Comparison of ENCODE assay signal across 3 cellular contexts in the genomic region with DNA sequence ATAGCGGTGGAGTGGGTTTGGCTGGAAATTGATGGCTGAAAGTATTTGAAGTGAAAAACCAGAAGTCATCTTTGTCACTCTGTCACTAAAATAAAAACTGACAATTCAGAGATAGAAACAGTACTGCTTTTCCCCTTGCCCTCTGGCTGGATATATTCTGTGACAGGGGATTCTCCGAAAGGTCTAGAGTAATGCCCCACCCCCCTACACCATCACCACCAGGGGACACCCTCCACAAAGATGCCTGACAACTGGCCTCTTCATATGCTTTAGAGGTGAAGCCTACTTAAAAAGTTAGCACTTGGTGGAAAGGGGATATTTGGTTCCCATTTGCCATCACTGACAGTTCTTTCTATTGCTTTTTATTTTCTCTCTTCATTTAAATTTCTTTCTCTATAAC.
TF ChIP-seq lines count a peak whose summit lies in the region.

No MANE protein-coding gene starts in this region.

TF ChIP-seq in SK-N-SH, 30 proteins besides CTCF, POLR2A, EP300 and RAD21 (continued from another document):
- no peak for TF ChIP-seq RCOR1 (IDR thresholded peaks at IDR 0.05; ENCODE audit: low read length)
TF ChIP-seq in SK-N-SH: peak in this region for 0.

TF ChIP-seq in SK-N-SH treated with all-trans-retinoic acid at 6 μM for 48 hours, 23 proteins besides CTCF, POLR2A, EP300 and RAD21 (continued from another document):
- TF ChIP-seq, protein P1, sequence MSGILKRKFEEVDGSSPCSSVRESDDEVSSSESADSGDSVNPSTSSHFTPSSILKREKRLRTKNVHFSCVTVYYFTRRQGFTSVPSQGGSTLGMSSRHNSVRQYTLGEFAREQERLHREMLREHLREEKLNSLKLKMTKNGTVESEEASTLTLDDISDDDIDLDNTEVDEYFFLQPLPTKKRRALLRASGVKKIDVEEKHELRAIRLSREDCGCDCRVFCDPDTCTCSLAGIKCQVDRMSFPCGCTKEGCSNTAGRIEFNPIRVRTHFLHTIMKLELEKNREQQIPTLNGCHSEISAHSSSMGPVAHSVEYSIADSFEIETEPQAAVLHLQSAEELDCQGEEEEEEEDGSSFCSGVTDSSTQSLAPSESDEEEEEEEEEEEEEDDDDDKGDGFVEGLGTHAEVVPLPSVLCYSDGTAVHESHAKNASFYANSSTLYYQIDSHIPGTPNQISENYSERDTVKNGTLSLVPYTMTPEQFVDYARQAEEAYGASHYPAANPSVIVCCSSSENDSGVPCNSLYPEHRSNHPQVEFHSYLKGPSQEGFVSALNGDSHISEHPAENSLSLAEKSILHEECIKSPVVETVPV (CRISPR knock-in tag; IDR thresholded peaks at IDR 0.05), result no peak
- no peak for TF ChIP-seq ZNF70 (CRISPR knock-in tag; IDR thresholded peaks at IDR 0.05)
- no peak for TF ChIP-seq ESRRG (CRISPR knock-in tag; IDR thresholded peaks at IDR 0.05)
- TF ChIP-seq SNAI2 (CRISPR knock-in tag; IDR thresholded peaks at IDR 0.05), result no peak
- no peak for TF ChIP-seq ZNF8 (CRISPR knock-in tag; IDR thresholded peaks at IDR 0.05)
- TF ChIP-seq, protein P2, sequence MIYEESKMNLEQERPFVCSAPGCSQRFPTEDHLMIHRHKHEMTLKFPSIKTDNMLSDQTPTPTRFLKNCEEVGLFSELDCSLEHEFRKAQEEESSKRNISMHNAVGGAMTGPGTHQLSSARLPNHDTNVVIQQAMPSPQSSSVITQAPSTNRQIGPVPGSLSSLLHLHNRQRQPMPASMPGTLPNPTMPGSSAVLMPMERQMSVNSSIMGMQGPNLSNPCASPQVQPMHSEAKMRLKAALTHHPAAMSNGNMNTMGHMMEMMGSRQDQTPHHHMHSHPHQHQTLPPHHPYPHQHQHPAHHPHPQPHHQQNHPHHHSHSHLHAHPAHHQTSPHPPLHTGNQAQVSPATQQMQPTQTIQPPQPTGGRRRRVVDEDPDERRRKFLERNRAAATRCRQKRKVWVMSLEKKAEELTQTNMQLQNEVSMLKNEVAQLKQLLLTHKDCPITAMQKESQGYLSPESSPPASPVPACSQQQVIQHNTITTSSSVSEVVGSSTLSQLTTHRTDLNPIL (CRISPR knock-in tag; IDR thresholded peaks at IDR 0.05; ENCODE audit: low read depth), result no peak
- no peak for TF ChIP-seq ZFP30 (CRISPR knock-in tag; IDR thresholded peaks at IDR 0.05)
- no peak for TF ChIP-seq ARNTL (CRISPR knock-in tag; IDR thresholded peaks at IDR 0.05; ENCODE audit: borderline replicate concordance, low read depth)
- TF ChIP-seq, protein P3, sequence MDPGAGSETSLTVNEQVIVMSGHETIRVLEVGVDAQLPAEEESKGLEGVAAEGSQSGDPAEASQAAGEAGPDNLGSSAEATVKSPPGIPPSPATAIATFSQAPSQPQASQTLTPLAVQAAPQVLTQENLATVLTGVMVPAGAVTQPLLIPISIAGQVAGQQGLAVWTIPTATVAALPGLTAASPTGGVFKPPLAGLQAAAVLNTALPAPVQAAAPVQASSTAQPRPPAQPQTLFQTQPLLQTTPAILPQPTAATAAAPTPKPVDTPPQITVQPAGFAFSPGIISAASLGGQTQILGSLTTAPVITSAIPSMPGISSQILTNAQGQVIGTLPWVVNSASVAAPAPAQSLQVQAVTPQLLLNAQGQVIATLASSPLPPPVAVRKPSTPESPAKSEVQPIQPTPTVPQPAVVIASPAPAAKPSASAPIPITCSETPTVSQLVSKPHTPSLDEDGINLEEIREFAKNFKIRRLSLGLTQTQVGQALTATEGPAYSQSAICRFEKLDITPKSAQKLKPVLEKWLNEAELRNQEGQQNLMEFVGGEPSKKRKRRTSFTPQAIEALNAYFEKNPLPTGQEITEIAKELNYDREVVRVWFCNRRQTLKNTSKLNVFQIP (CRISPR knock-in tag; IDR thresholded peaks at IDR 0.05; ENCODE audit: borderline replicate concordance, low read depth), result no peak
- no peak for TF ChIP-seq TOX (CRISPR knock-in tag; IDR thresholded peaks at IDR 0.05; ENCODE audit: borderline replicate concordance)
- no peak for TF ChIP-seq ISL1 (CRISPR knock-in tag; IDR thresholded peaks at IDR 0.05)
TF ChIP-seq in SK-N-SH treated with all-trans-retinoic acid at 6 μM for 48 hours: peak in this region for 0.

TF ChIP-seq in HEK293, 187 proteins besides CTCF, POLR2A, EP300 and RAD21 (continued from another document):
- no peak for TF ChIP-seq ZNF510 (tag by site-specific recombination; IDR thresholded peaks at IDR 0.05; ENCODE audit: insufficient replicate concordance)
